ENCODE assay signal across 13 cellular contexts in genomic region chrX:10157545-10157944, GRCh38. TPM values are rescaled to one million over a fixed set of nuclear protein-coding genes. Genes with fewer than 3 reads are reported as not detected.
DNase-seq lines count a peak whose midpoint lies in the region; ATAC-seq, FAIRE-seq and TF ChIP-seq lines count a peak whose summit lies in the region.
"Had no signal": no experiment of that assay in that cellular context is flagged by ENCODE, and none has a peak within 500 bp of the region (broad histone marks: within the 10 kb centered on the region; RNA-seq: fewer than 3 reads in every experiment).

No MANE protein-coding gene starts in this region.

- TF ChIP-seq CTCF in brain microvascular endothelial cell (IDR thresholded peaks at IDR 0.05; ENCODE audit: low read depth, low read length, missing control alignments) = no peak

- H3K36me3 Mint-ChIP-seq in IgD-negative memory B cell = no peaks in the 10 kb centered on the region
- H3K36me3 Mint-ChIP-seq: stimulated activated effector memory CD8-positive, alpha-beta T cell treated with anti-CD3 and anti-CD28 coated beads, Interleukin-12 subunit alpha, Interleukin-12 subunit beta, amount 100 ng/mL, for 72 hours had no signal

- no peaks in the 10 kb centered on the region for H3K27me3 ChIP-seq in brain microvascular endothelial cell (replicated peaks)

- peak overlapping the region; percentile 60 for H3K27ac ChIP-seq in brain microvascular endothelial cell
- peak overlapping the region; percentile 77 for H3K27ac ChIP-seq in substantia nigra (ENCODE audit: low read depth, low read length, poor library complexity, severe bottlenecking)

- H3K4me3 ChIP-seq in brain microvascular endothelial cell (ENCODE audit: low read depth, low read length) = peak overlapping the region; percentile 41

- peaks cover 7% of the 10 kb centered on the region for H3K27me3 Mint-ChIP-seq in IgD-negative memory B cell

- H3K27ac Mint-ChIP-seq in IgD-negative memory B cell = peak overlapping the region in 2 of 3 donors; percentile 71 to 84
- H3K27ac Mint-ChIP-seq: stimulated activated effector memory CD8-positive, alpha-beta T cell treated with anti-CD3 and anti-CD28 coated beads, Interleukin-12 subunit alpha, Interleukin-12 subunit beta, amount 100 ng/mL, for 72 hours; T-helper 2 cell treated with Interferon-gamma antibody and Interleukin-4, amounts not matched to agents 5 μg/mL and 100 μg/mL, for 36 hours had no signal

- H3K4me3 Mint-ChIP-seq in IgD-negative memory B cell = peak overlapping the region; percentile 83 to 94 (median 90)

- ATAC-seq in HG03565 (IDR thresholded peaks at IDR 0.05; ENCODE audit: unreplicated experiment) (no peak), HG03095 (IDR thresholded peaks at IDR 0.05; ENCODE audit: unreplicated experiment) (no peak)
- ATAC-seq: gastroesophageal sphincter; stimulated activated effector memory CD8-positive, alpha-beta T cell treated with anti-CD3 and anti-CD28 coated beads, Interleukin-12 subunit alpha, Interleukin-12 subunit beta, amount 100 ng/mL, for 72 hours had no signal

- DNase-seq in brain microvascular endothelial cell = no peak
- no peak for DNase-seq in substantia nigra (lab: John Stamatoyannopoulos, UW)
- DNase-seq in NCI-H1105 treated with DMSO at 0.1 percent for 48 hours (lab: John Stamatoyannopoulos, UW) = no peak
- DNase-seq in NK-92 treated with Interleukin-12 subunit alpha and Interleukin-12 subunit beta, amount 100 ng/mL, for 24 hours (lab: John Stamatoyannopoulos, UW) = no peak
- DNase-seq: activated effector memory CD4-positive, alpha-beta T cell treated with Interleukin-2 at 50 U/mL for 16 hours; NCI-H1436 treated with DMSO at 0.1 percent for 48 hours had no signal

- H3K36me3 ChIP-seq in brain microvascular endothelial cell (replicated peaks) = no peaks in the 10 kb centered on the region
- H3K36me3 ChIP-seq: gastroesophageal sphincter had no signal

- H3K4me1 Mint-ChIP-seq in IgD-negative memory B cell = peaks cover 13 to 18% (median 17%) of the 10 kb centered on the region in 3 donors
- H3K4me1 Mint-ChIP-seq: stimulated activated effector memory CD8-positive, alpha-beta T cell treated with anti-CD3 and anti-CD28 coated beads, Interleukin-12 subunit alpha, Interleukin-12 subunit beta, amount 100 ng/mL, for 72 hours had no signal

- in situ Hi-C loops in brain microvascular endothelial cell (cut with HindIII; ENCODE audit: low pct_ligation_motif_present, low sequenced_read_pairs) = no loop called here

- peak; percentile 17 for FAIRE-seq in islet of Langerhans (lab: Jason Lieb, UNC)

- H3K9me3 Mint-ChIP-seq in IgD-negative memory B cell = no peaks in the 10 kb centered on the region
- H3K9me3 Mint-ChIP-seq: stimulated activated effector memory CD8-positive, alpha-beta T cell treated with anti-CD3 and anti-CD28 coated beads, Interleukin-12 subunit alpha, Interleukin-12 subunit beta, amount 100 ng/mL, for 72 hours; T-helper 2 cell treated with Interferon-gamma antibody and Interleukin-4, amounts not matched to agents 5 μg/mL and 100 μg/mL, for 36 hours had no signal

RNA-seq across cellular contexts. Expression of gene CLCN4, which starts 0.8 kb away (rescaled TPM):
- polyA plus RNA-seq in IgD-negative memory B cell = 5.1 TPM
